In the genomic region with DNA sequence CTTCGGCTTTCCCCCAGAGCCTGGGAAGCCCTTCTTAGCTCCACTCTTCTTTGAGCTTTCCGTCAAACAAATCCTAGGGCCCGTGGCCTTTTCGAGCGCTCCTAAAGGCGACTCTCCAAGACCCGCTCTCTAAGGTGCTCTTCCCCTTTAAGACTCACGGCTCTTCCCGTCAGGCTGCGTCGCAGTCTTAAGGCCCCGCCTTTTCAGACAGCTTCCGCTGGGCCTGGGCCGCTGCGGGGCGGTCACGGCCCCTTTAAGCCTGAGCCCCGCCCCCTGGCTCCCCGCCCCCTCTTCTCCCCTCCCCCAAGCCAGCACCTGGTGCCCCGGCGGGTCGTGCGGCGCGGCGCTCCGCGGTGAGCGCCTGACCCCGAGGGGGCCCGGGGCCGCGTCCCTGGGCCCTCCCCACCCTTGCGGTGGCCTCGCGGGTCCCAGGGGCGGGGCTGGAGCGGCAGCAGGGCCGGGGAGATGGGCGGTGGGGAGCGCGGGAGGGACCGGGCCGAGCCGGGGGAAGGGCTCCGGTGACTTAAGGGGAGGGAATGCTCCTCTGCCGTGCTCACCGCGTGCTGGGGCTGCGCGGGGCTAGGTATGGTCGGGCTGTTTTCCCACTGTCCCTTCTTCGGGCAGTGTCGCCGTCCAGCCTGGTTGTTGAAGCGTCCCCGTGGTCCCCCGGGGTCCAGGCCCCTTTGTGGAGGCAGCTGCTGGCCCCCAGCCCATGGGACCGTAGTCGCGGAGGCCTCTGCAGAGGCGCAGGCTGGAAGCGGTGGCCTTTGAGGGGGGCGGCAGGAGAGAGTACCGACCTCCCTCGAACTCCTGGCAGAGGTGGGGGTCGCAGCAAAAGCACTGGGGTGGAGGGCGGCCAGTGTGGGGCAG, we compare ENCODE assay signal across 8 cellular contexts. TPM values are rescaled to one million over a fixed set of nuclear protein-coding genes. Genes with fewer than 3 reads are reported as not detected.
A peak's percentile ranks its signal among the peaks of the same experiment; 100 is the strongest.
DNase-seq lines count a peak whose midpoint lies in the region; ATAC-seq, FAIRE-seq and TF ChIP-seq lines count a peak whose summit lies in the region.

A gene (plus strand): TSS at position 289 of the 870 bp plus-strand sequence. CDS start 692 bp downstream, outside the sequence.

- H3K9me3 Mint-ChIP-seq in WTC11 = peaks cover 3% of the 10 kb centered on the region; the same call in 1 of the 2 replicates

- no peaks in the 10 kb centered on the region for H3K27me3 ChIP-seq in bronchial epithelial cell (ENCODE audit: control insufficient read depth, insufficient read depth, low read length)
- H3K27me3 ChIP-seq in small intestine (ENCODE audit: control insufficient read depth in 2 of 2, insufficient read depth in 2 of 2, low read length in 2 of 2) = no peaks in the 10 kb centered on the region

- no peaks in the 10 kb centered on the region for H3K4me1 ChIP-seq in small intestine (ENCODE audit: control insufficient read depth in 2 of 2, insufficient read depth in 1 of 2, low read depth in 1 of 2, low read length in 1 of 2)

- DNase-seq in AG04449 (ENCODE audit: low read depth, low spot score) (peak; percentile 42), NCI-H2196 treated with DMSO at 0.1 percent for 48 hours (lab: John Stamatoyannopoulos, UW; ENCODE audit: unreplicated experiment) (peak; percentile 38), WTC11 (ENCODE audit: low spot score) (peak; percentile 87), bronchial epithelial cell (ENCODE audit: low read depth) (peak; percentile 88), iPS-NIHi11 (ENCODE audit: low spot score) (peak; percentile 96), small intestine (peak; percentile 95)

- H3K27ac Mint-ChIP-seq in WTC11 = no peak within 1 kb of the TSS

- peak within 1 kb of the TSS; percentile 87 for H3K4me3 Mint-ChIP-seq in WTC11

- H3K4me3 ChIP-seq in AG04449 (ENCODE audit: low read depth, low read length) (peak within 1 kb of the TSS; percentile 93), bronchial epithelial cell (ENCODE audit: low read depth, low read length) (peak within 1 kb of the TSS; percentile 90), small intestine (ENCODE audit: low read depth in 1 of 2, low read length in 2 of 2) (peak within 1 kb of the TSS; percentile 79 to 91)

- WGBS in small intestine, 3 donors = 0 to 1% (median 0%) methylated on average over 52 to 68 of the region's 68 CpGs

- H3K36me3 Mint-ChIP-seq in WTC11 = peaks cover 25% of the 10 kb centered on the region

- H3K27ac ChIP-seq in small intestine (ENCODE audit: low read depth in 1 of 2, low read length in 1 of 2) = peak within 1 kb of the TSS; percentile 8 to 92

- ATAC-seq in GM18873 (IDR thresholded peaks at IDR 0.05; ENCODE audit: low FRiP score, unreplicated experiment) (peak; percentile 95), HG03139 (IDR thresholded peaks at IDR 0.05; ENCODE audit: unreplicated experiment) (peak; percentile 91), WTC11 (peak; percentile 85)

- no peak for FAIRE-seq in bronchial epithelial cell (lab: Jason Lieb, UNC)
- FAIRE-seq in small intestine (lab: Jason Lieb, UNC) = no peak

- no peaks in the 10 kb centered on the region for H3K9me3 ChIP-seq in small intestine (ENCODE audit: control insufficient read depth, low read depth)

- peaks cover 2% of the 10 kb centered on the region for H3K36me3 ChIP-seq in bronchial epithelial cell (ENCODE audit: control insufficient read depth, insufficient read depth, low read length)
- peaks cover 0 to 5% of the 10 kb centered on the region in 2 donors for H3K36me3 ChIP-seq in small intestine (ENCODE audit: control insufficient read depth in 2 of 2, insufficient read depth in 2 of 2, low read length in 2 of 2)

- TF ChIP-seq CTCF in AG04449 (IDR thresholded peaks at IDR 0.05; ENCODE audit: insufficient read depth, low read length, missing control alignments) = no peak
- no peak for TF ChIP-seq CTCF in WTC11 (IDR thresholded peaks at IDR 0.05)
- TF ChIP-seq CTCF in bronchial epithelial cell (IDR thresholded peaks at IDR 0.05; ENCODE audit: insufficient read depth, low read length, severe bottlenecking) = no peak

- peaks cover 2% of the 10 kb centered on the region; the same call in 1 of the 2 replicates for H3K27me3 Mint-ChIP-seq in WTC11 (ENCODE audit: low read depth)

- CTCF ChIA-PET in AG04449 (lab: Yijun Ruan, JAX) = interaction anchor here (0.8 to 5.3 kb wide), 12 partner anchors 12 to 76 kb away, joined by 3 to 100 read pairs (median 6); no protein-coding TSS in a partner anchor
- CTCF ChIA-PET in WTC11 (lab: Charles Lee) = interaction anchor here (0.6 to 2.2 kb wide), 10 partner anchors 28 to 453 kb away, joined by 3 to 13 read pairs (median 5); a partner anchor contains a TSS

- POLR2A ChIA-PET in AG04449 (lab: Yijun Ruan, JAX) (interaction anchor here (0.9 kb wide), 1 partner anchor 261 kb away, joined by 3 read pairs; a partner anchor contains a TSS), WTC11 (lab: Charles Lee) (interaction anchor here (0.8 kb wide), 1 partner anchor 20 kb away, joined by 3 read pairs; no protein-coding TSS in a partner anchor)

- peaks cover 29% of the 10 kb centered on the region for H3K4me1 Mint-ChIP-seq in WTC11

TF ChIP-seq in WTC11, 78 proteins besides CTCF, POLR2A, EP300 and RAD21 (continues in another document):
- no peak for TF ChIP-seq SOX15 (CRISPR knock-in tag; IDR thresholded peaks at IDR 0.05)
- TF ChIP-seq, protein P1, sequence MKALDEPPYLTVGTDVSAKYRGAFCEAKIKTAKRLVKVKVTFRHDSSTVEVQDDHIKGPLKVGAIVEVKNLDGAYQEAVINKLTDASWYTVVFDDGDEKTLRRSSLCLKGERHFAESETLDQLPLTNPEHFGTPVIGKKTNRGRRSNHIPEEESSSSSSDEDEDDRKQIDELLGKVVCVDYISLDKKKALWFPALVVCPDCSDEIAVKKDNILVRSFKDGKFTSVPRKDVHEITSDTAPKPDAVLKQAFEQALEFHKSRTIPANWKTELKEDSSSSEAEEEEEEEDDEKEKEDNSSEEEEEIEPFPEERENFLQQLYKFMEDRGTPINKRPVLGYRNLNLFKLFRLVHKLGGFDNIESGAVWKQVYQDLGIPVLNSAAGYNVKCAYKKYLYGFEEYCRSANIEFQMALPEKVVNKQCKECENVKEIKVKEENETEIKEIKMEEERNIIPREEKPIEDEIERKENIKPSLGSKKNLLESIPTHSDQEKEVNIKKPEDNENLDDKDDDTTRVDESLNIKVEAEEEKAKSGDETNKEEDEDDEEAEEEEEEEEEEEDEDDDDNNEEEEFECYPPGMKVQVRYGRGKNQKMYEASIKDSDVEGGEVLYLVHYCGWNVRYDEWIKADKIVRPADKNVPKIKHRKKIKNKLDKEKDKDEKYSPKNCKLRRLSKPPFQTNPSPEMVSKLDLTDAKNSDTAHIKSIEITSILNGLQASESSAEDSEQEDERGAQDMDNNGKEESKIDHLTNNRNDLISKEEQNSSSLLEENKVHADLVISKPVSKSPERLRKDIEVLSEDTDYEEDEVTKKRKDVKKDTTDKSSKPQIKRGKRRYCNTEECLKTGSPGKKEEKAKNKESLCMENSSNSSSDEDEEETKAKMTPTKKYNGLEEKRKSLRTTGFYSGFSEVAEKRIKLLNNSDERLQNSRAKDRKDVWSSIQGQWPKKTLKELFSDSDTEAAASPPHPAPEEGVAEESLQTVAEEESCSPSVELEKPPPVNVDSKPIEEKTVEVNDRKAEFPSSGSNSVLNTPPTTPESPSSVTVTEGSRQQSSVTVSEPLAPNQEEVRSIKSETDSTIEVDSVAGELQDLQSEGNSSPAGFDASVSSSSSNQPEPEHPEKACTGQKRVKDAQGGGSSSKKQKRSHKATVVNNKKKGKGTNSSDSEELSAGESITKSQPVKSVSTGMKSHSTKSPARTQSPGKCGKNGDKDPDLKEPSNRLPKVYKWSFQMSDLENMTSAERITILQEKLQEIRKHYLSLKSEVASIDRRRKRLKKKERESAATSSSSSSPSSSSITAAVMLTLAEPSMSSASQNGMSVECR (CRISPR knock-in tag; IDR thresholded peaks at IDR 0.05; ENCODE audit: borderline replicate concordance) = 0 out of 2 replicates have a peak, but pooled peaks have one; percentile 14
- TF ChIP-seq FOXK1 (CRISPR knock-in tag; IDR thresholded peaks at IDR 0.05) = peak; percentile 18; the same call in 1 of the 2 replicates
- TF ChIP-seq TCF7 (CRISPR knock-in tag; IDR thresholded peaks at IDR 0.05; ENCODE audit: low read depth) = no peak
- 0 out of 2 replicates have a peak, but pooled peaks have one; percentile 40 for TF ChIP-seq MYBL2 (CRISPR knock-in tag; IDR thresholded peaks at IDR 0.05)
- TF ChIP-seq, protein P2, sequence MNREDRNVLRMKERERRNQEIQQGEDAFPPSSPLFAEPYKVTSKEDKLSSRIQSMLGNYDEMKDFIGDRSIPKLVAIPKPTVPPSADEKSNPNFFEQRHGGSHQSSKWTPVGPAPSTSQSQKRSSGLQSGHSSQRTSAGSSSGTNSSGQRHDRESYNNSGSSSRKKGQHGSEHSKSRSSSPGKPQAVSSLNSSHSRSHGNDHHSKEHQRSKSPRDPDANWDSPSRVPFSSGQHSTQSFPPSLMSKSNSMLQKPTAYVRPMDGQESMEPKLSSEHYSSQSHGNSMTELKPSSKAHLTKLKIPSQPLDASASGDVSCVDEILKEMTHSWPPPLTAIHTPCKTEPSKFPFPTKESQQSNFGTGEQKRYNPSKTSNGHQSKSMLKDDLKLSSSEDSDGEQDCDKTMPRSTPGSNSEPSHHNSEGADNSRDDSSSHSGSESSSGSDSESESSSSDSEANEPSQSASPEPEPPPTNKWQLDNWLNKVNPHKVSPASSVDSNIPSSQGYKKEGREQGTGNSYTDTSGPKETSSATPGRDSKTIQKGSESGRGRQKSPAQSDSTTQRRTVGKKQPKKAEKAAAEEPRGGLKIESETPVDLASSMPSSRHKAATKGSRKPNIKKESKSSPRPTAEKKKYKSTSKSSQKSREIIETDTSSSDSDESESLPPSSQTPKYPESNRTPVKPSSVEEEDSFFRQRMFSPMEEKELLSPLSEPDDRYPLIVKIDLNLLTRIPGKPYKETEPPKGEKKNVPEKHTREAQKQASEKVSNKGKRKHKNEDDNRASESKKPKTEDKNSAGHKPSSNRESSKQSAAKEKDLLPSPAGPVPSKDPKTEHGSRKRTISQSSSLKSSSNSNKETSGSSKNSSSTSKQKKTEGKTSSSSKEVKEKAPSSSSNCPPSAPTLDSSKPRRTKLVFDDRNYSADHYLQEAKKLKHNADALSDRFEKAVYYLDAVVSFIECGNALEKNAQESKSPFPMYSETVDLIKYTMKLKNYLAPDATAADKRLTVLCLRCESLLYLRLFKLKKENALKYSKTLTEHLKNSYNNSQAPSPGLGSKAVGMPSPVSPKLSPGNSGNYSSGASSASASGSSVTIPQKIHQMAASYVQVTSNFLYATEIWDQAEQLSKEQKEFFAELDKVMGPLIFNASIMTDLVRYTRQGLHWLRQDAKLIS (CRISPR knock-in tag; IDR thresholded peaks at IDR 0.05; ENCODE audit: borderline replicate concordance) = no peak
- TF ChIP-seq FOXP1 (CRISPR knock-in tag; IDR thresholded peaks at IDR 0.05; ENCODE audit: borderline replicate concordance) = peak; percentile 57
- 0 out of 2 replicates have a peak, but pooled peaks have one; percentile 63 for TF ChIP-seq GTF2I (CRISPR knock-in tag; conservative IDR thresholded peaks at IDR 0.05)

RNA-seq across cellular contexts. Expression of the gene that starts here (rescaled TPM):
- total RNA-seq in WTC11 (2021) (61.4 to 68.9 TPM (median 63.4 TPM) in 3 replicates), bronchial epithelial cell (21.9 and 27.9 TPM in 2 replicates)
- 10 to 100 TPM; 17.8 to 31.1 (median 25.3) TPM for polyA plus RNA-seq in small intestine

Comparison
In these comparisons a context has a peak if more than half of its experiments do, and no peak if none do; other contexts are left out.
1. Peak in every context shown above with its lines: DNase-seq, ATAC-seq, H3K4me3 ChIP-seq and H3K27ac ChIP-seq.
2. DNase-seq: peak in every context shown above with its lines; median percentile 96 in iPS-NIHi11; 95 in small intestine; 88 in bronchial epithelial cell; 87 in WTC11; 42 in AG04449; 38 in NCI-H2196 treated with DMSO at 0.1 percent for 48 hours.